In the genomic region with DNA sequence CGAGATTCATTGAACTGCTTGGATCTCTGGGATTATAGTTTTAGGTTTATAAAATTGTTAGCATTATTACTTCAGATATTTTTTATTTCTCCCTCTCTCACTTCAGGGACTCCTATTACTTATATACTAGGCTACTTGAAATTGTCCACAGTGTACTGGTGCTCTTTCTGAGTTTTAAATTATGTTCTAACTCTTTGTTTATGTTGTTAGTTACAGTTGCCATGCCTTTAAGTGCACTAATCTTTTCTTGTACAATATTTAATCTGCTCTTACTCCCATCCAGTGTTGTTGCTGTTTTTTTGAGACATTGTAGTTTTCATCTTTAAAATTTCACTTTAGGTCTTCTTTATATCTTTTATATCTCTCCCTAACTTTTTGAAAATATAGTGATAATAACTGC, we compare ENCODE assay signal across 24 cellular contexts. TPM values are rescaled to one million over a fixed set of nuclear protein-coding genes. Genes with fewer than 3 reads are reported as not detected.
"Had no signal": no experiment of that assay in that cellular context is flagged by ENCODE, and none has a peak within 500 bp of the region (broad histone marks: within the 10 kb centered on the region; RNA-seq: fewer than 3 reads in every experiment).

No MANE protein-coding gene starts in this region.

- H3K4me1 ChIP-seq: Peyer's patch had no signal

- H3K4me3 ChIP-seq: cardiac muscle cell, Peyer's patch had no signal

- FAIRE-seq: astrocyte had no signal

- H3K9me3 ChIP-seq: Peyer's patch had no signal

- H3K27me3 ChIP-seq: Peyer's patch had no signal

- H3K36me3 ChIP-seq: brain microvascular endothelial cell, cardiac muscle cell had no signal

- H3K27ac ChIP-seq: brain microvascular endothelial cell, cardiac muscle cell, RWPE1 had no signal

- DNase-seq: activated B cell treated with CpG ODN at 0.5 μM for 24 hours; activated CD4-positive, alpha-beta T cell treated with anti-CD3 and anti-CD28 coated beads for 1 hour; activated CD4-positive, alpha-beta T cell treated with anti-CD3 and anti-CD28 coated beads, Interleukin-2, amount 10 ng/mL, durations not matched to agents 24 days and 14 days; activated CD4-positive, alpha-beta T cell treated with anti-CD3 and anti-CD28 coated beads, Interleukin-2, amount 50 U/mL, for 48 hours; activated CD8-positive, alpha-beta memory T cell treated with anti-CD3 and anti-CD28 coated beads, Interleukin-2, amount 10 ng/mL, durations not matched to agents 7 days and 5 days; activated effector memory CD4-positive, alpha-beta T cell treated with Interleukin-2 at 50 U/mL for 16 hours; activated naive CD4-positive, alpha-beta T cell treated with Interleukin-2 at 50 U/mL for 16 hours; activated T-cell treated with anti-CD3 and anti-CD28 coated beads, Interleukin-2, amount 50 U/mL, for 24 hours; amygdala; brain microvascular endothelial cell; IMR-90; KG1; NCI-H1048; NCI-H1417; NCI-H1930; NCI-H2171 treated with DMSO at 0.1 percent for 48 hours; NCI-H510A treated with DMSO at 0.1 percent for 48 hours; Peyer's patch; SHP77 treated with DMSO at 0.1 percent for 48 hours had no signal

- ATAC-seq: activated CD8-positive, alpha-beta memory T cell treated with anti-CD3 and anti-CD28 coated beads, Interleukin-2, amount 10 ng/mL, durations not matched to agents 7 days and 5 days had no signal

RNA-seq across cellular contexts. Expression of a gene that starts 13.1 kb away (rescaled TPM):
- total RNA-seq: activated B cell treated with CpG ODN at 0.5 μM for 24 hours; activated CD4-positive, alpha-beta T cell treated with anti-CD3 and anti-CD28 coated beads, Interleukin-2, amount 10 ng/mL, durations not matched to agents 24 days and 14 days; astrocyte; cardiac muscle cell; IMR-90; LHCN-M2; SK-MEL-5 had no signal
- polyA plus RNA-seq: cardiac muscle cell, IMR-90 had no signal
